ENCODE assay signal across 12 cellular contexts in genomic region chr1:169694304-169694703, GRCh38. TPM values are rescaled to one million over a fixed set of nuclear protein-coding genes. Genes with fewer than 3 reads are reported as not detected.
A peak's percentile ranks its signal among the peaks of the same experiment; 100 is the strongest.
DNase-seq lines count a peak whose midpoint lies in the region; ATAC-seq and TF ChIP-seq lines count a peak whose summit lies in the region.
"Had no signal": no experiment of that assay in that cellular context is flagged by ENCODE, and none has a peak within 500 bp of the region (broad histone marks: within the 10 kb centered on the region; RNA-seq: fewer than 3 reads in every experiment).

No MANE protein-coding gene starts in this region.

- H3K4me1 Mint-ChIP-seq in endodermal cell, result peaks cover 10% of the 10 kb centered on the region

- no peaks in the 10 kb centered on the region for H3K27me3 ChIP-seq in endodermal cell (ENCODE audit: control insufficient read depth, insufficient read depth, low read length, poor library complexity, severe bottlenecking)

- H3K27me3 Mint-ChIP-seq in endodermal cell (ENCODE audit: insufficient read depth), result peaks cover 46% of the 10 kb centered on the region

- no peak overlapping the region for H3K4me3 Mint-ChIP-seq in endodermal cell

- TF ChIP-seq CTCF in GM12865 (IDR thresholded peaks at IDR 0.05; ENCODE audit: insufficient read depth, low read depth, low read length, missing control alignments), result peak; percentile 6
- peak; percentile 33 for TF ChIP-seq CTCF in endodermal cell (conservative IDR thresholded peaks at IDR 0.05)

- no peaks in the 10 kb centered on the region for H3K9me3 ChIP-seq in KOPT-K1 (ENCODE audit: insufficient read depth, low read length, poor library complexity, severe bottlenecking)
- H3K9me3 ChIP-seq in endodermal cell (ENCODE audit: control insufficient read depth, low read length), result no peaks in the 10 kb centered on the region
- H3K9me3 ChIP-seq: SK-N-SH had no signal

- peak; percentile 76 for DNase-seq in GM12865 (ENCODE audit: low read depth)
- no peak for DNase-seq in endodermal cell
- no peak for DNase-seq in nucleus accumbens (lab: John Stamatoyannopoulos, UW)
- no peak for DNase-seq in amniotic stem cell (lab: John Stamatoyannopoulos, UW)
- DNase-seq in stimulated activated CD4-positive, alpha-beta T cell treated with anti-CD3 and anti-CD28 coated beads, Interleukin-2, amount 100 ng/mL, for 24 hours, result no peak
- DNase-seq: SK-N-SH had no signal

- no peak overlapping the region for H3K9ac ChIP-seq in endodermal cell (ENCODE audit: extremely low read depth, low read length, poor library complexity, severe bottlenecking)
- H3K9ac ChIP-seq: SK-N-SH had no signal

- peaks cover 2% of the 10 kb centered on the region for H3K9me3 Mint-ChIP-seq in endodermal cell

- ATAC-seq in GM21381 (IDR thresholded peaks at IDR 0.05; ENCODE audit: unreplicated experiment) (peak; percentile 33), HG02840 (IDR thresholded peaks at IDR 0.05; ENCODE audit: low FRiP score, unreplicated experiment) (no peak)

- H3K4me3 ChIP-seq in GM12865 (ENCODE audit: low read depth, low read length) (no peak overlapping the region), endodermal cell (ENCODE audit: low read length) (no peak overlapping the region)
- H3K4me3 ChIP-seq: cardiac muscle cell, skin epidermis had no signal

- WGBS in endodermal cell (ENCODE audit: insufficient coverage in 1 of 2, insufficient read length in 1 of 2), 2 experiments, result 83 to 91% methylated on average over 3 of the region's 3 CpGs

- H3K36me3 ChIP-seq in KOPT-K1 (ENCODE audit: insufficient read depth, low read length) (peaks cover 28% of the 10 kb centered on the region), endodermal cell (ENCODE audit: control insufficient read depth, insufficient read depth, low read length) (no peaks in the 10 kb centered on the region)
- H3K36me3 ChIP-seq: cardiac muscle cell had no signal

- H3K4me1 ChIP-seq in endodermal cell (ENCODE audit: control insufficient read depth, insufficient read depth, low read length), result no peaks in the 10 kb centered on the region

- no peaks in the 10 kb centered on the region for H3K36me3 Mint-ChIP-seq in endodermal cell (ENCODE audit: low read depth)

- H3K27ac Mint-ChIP-seq in endodermal cell, result no peak overlapping the region

- H3K27ac ChIP-seq in KOPT-K1 (ENCODE audit: low read depth, low read length, poor library complexity, severe bottlenecking) (peak overlapping the region; percentile 96), endodermal cell (ENCODE audit: low read depth, low read length) (no peak overlapping the region)
- H3K27ac ChIP-seq: cardiac muscle cell had no signal

RNA-seq across cellular contexts. Expression of gene SELL, which starts 17.1 kb away (rescaled TPM):
- under 1 TPM in 1 of 2 donors, not detected in 1; 0.95 TPM for total RNA-seq in endodermal cell
- not detected for polyA plus RNA-seq in endodermal cell (2013, experiment 1 of 2)
- polyA plus RNA-seq in endodermal cell (2013, experiment 2 of 2), result not detected
- total RNA-seq: cardiac muscle cell, LHCN-M2 had no signal
- polyA plus RNA-seq: cardiac muscle cell had no signal

RNA-seq across cellular contexts. Expression of gene SELE, which starts 39.6 kb away (rescaled TPM):
- not detected for total RNA-seq in endodermal cell
- 0.28 TPM for polyA plus RNA-seq in endodermal cell (2013, experiment 1 of 2)
- polyA plus RNA-seq in endodermal cell (2013, experiment 2 of 2), result not detected
- total RNA-seq: cardiac muscle cell, LHCN-M2 had no signal
- polyA plus RNA-seq: cardiac muscle cell had no signal
